1 cellular context compared by ENCODE assay signal in genomic region chr7:131745645-131746248, GRCh38.
A peak's percentile ranks its signal among the peaks of the same experiment; 100 is the strongest.
TF ChIP-seq lines count a peak whose summit lies in the region.

No MANE protein-coding gene starts in this region.

TF ChIP-seq in GM23338, 12 proteins besides CTCF, POLR2A, EP300 and RAD21 (continued from another document):
- TF ChIP-seq CREB1 (CRISPR knock-in tag; IDR thresholded peaks at IDR 0.05; ENCODE audit: low read depth), result no peak
- no peak for TF ChIP-seq STAT1 (IDR thresholded peaks at IDR 0.05; ENCODE audit: unreplicated experiment)
- no peak for TF ChIP-seq ZNF331 (CRISPR knock-in tag; IDR thresholded peaks at IDR 0.05; ENCODE audit: low read depth)
- no peak for TF ChIP-seq EZH2 (IDR thresholded peaks at IDR 0.05; ENCODE audit: low read depth, unreplicated experiment)
- TF ChIP-seq, protein P1, sequence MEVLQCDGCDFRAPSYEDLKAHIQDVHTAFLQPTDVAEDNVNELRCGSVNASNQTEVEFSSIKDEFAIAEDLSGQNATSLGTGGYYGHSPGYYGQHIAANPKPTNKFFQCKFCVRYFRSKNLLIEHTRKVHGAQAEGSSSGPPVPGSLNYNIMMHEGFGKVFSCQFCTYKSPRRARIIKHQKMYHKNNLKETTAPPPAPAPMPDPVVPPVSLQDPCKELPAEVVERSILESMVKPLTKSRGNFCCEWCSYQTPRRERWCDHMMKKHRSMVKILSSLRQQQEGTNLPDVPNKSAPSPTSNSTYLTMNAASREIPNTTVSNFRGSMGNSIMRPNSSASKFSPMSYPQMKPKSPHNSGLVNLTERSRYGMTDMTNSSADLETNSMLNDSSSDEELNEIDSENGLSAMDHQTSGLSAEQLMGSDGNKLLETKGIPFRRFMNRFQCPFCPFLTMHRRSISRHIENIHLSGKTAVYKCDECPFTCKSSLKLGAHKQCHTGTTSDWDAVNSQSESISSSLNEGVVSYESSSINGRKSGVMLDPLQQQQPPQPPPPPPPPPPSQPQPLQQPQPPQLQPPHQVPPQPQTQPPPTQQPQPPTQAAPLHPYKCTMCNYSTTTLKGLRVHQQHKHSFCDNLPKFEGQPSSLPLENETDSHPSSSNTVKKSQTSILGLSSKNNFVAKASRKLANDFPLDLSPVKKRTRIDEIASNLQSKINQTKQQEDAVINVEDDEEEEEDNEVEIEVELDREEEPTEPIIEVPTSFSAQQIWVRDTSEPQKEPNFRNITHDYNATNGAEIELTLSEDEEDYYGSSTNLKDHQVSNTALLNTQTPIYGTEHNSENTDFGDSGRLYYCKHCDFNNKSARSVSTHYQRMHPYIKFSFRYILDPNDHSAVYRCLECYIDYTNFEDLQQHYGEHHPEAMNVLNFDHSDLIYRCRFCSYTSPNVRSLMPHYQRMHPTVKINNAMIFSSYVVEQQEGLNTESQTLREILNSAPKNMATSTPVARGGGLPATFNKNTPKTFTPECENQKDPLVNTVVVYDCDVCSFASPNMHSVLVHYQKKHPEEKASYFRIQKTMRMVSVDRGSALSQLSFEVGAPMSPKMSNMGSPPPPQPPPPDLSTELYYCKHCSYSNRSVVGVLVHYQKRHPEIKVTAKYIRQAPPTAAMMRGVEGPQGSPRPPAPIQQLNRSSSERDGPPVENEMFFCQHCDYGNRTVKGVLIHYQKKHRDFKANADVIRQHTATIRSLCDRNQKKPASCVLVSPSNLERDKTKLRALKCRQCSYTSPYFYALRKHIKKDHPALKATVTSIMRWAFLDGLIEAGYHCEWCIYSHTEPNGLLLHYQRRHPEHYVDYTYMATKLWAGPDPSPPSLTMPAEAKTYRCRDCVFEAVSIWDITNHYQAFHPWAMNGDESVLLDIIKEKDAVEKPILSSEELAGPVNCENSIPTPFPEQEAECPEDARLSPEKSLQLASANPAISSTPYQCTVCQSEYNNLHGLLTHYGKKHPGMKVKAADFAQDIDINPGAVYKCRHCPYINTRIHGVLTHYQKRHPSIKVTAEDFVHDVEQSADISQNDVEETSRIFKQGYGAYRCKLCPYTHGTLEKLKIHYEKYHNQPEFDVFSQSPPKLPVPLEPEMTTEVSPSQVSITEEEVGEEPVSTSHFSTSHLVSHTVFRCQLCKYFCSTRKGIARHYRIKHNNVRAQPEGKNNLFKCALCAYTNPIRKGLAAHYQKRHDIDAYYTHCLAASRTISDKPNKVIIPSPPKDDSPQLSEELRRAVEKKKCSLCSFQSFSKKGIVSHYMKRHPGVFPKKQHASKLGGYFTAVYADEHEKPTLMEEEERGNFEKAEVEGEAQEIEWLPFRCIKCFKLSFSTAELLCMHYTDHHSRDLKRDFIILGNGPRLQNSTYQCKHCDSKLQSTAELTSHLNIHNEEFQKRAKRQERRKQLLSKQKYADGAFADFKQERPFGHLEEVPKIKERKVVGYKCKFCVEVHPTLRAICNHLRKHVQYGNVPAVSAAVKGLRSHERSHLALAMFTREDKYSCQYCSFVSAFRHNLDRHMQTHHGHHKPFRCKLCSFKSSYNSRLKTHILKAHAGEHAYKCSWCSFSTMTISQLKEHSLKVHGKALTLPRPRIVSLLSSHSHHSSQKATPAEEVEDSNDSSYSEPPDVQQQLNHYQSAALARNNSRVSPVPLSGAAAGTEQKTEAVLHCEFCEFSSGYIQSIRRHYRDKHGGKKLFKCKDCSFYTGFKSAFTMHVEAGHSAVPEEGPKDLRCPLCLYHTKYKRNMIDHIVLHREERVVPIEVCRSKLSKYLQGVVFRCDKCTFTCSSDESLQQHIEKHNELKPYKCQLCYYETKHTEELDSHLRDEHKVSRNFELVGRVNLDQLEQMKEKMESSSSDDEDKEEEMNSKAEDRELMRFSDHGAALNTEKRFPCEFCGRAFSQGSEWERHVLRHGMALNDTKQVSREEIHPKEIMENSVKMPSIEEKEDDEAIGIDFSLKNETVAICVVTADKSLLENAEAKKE (CRISPR knock-in tag; IDR thresholded peaks at IDR 0.05), result peak; percentile 51; the same call in 1 of the 2 replicates
- 0 out of 2 replicates have a peak, but pooled peaks have one; percentile 45 for TF ChIP-seq ZNF114 (CRISPR knock-in tag; IDR thresholded peaks at IDR 0.05)
TF ChIP-seq in GM23338: peak in this region for 3.
